ENCODE assay signal across 10 cellular contexts in genomic region chr12:69007858-69008314, GRCh38.
DNase-seq lines count a peak whose midpoint lies in the region; ATAC-seq, FAIRE-seq and TF ChIP-seq lines count a peak whose summit lies in the region.
"Had no signal": no experiment of that assay in that cellular context is flagged by ENCODE, and none has a peak within 500 bp of the region (broad histone marks: within the 10 kb centered on the region; RNA-seq: fewer than 3 reads in every experiment).

No MANE protein-coding gene starts in this region.

- intact Hi-C loops in K562 (cut with micrococcal nuclease), result no loop called here

- 0% methylated on average over 3 of the region's 3 CpGs for WGBS in K562 (ENCODE audit: insufficient coverage, low coverage, missing lambda C conversion rate)

- H2AFZ ChIP-seq in K562 (ENCODE audit: low read depth, low read length), result no peak overlapping the region

- FAIRE-seq in K562 (lab: Jason Lieb, UNC), result no peak

- H3K9me1 ChIP-seq in K562 (ENCODE audit: control insufficient read depth, insufficient read depth, low read length), result no peaks in the 10 kb centered on the region

- H3K4me1 ChIP-seq in BLaER1 (peaks cover 13% of the 10 kb centered on the region), K562 (replicated peaks in 1 of 2; ENCODE audit: control insufficient read depth in 2 of 2, insufficient read depth in 2 of 2, low read length in 2 of 2) (no peaks in the 10 kb centered on the region), muscle layer of duodenum (ENCODE audit: control insufficient read depth in 1 of 2, insufficient read depth in 2 of 2, low read length in 2 of 2) (peaks cover 0 to 23% of the 10 kb centered on the region in 2 donors)

- H3K9ac ChIP-seq in BLaER1 (no peak overlapping the region), K562 (ENCODE audit: insufficient read depth in 1 of 2, low read depth in 2 of 2, low read length in 2 of 2) (no peak overlapping the region)

- CTCF ChIA-PET in K562 (lab: Yijun Ruan, JAX; ENCODE audit: low intra/inter-chr PET ratio), result interaction anchor here (0.6 kb wide), 1 partner anchor 110 kb away, joined by 5 read pairs; no protein-coding TSS in a partner anchor

- TF ChIP-seq CTCF in K562 (IDR thresholded peaks at IDR 0.05 in 2 of 3, conservative IDR thresholded peaks at IDR 0.05 in 1 of 3; ENCODE audit: insufficient read depth in 2 of 3, low read depth in 1 of 3, low read length in 3 of 3), result no peak

- H3K27me3 ChIP-seq in BLaER1 (no peaks in the 10 kb centered on the region), K562 (ENCODE audit: control insufficient read depth in 2 of 2, insufficient read depth in 2 of 2, low read length in 2 of 2) (0 out of 5 replicates have a peak, but pooled peaks cover 0 to 5% of the 10 kb centered on the region in 2 experiments), muscle layer of duodenum (ENCODE audit: low read depth, low read length) (no peaks in the 10 kb centered on the region)

- no peaks in the 10 kb centered on the region for H3K79me2 ChIP-seq in K562 (ENCODE audit: control insufficient read depth, insufficient read depth, low read length)

- TF ChIP-seq POLR2A in K562 (conservative IDR thresholded peaks at IDR 0.05), result no peak

- DNase-seq in NCI-H1417 (lab: John Stamatoyannopoulos, UW), result peak; percentile 73 to 89 (median 78)
- DNase-seq in K562 (ENCODE audit: extremely low read depth in 1 of 4, low spot score in 3 of 4), result no peak

- peak overlapping the region; percentile 35; the same call in 1 of the 2 replicates for H3K4me2 ChIP-seq in BLaER1
- H3K4me2 ChIP-seq in K562 (ENCODE audit: insufficient read depth, low read length), result no peak overlapping the region

- no peak overlapping the region for H3K4me3 ChIP-seq in BLaER1
- H3K4me3 ChIP-seq in K562, result no peak overlapping the region
- peak overlapping the region; percentile 9 to 31 for H3K4me3 ChIP-seq in muscle layer of duodenum (ENCODE audit: low read depth in 1 of 2, low read length in 2 of 2)
- H3K4me3 ChIP-seq: lung had no signal

- in situ Hi-C loops in K562 (cut with MboI), result no loop called here

- no peaks in the 10 kb centered on the region for H3K36me3 ChIP-seq in BLaER1
- H3K36me3 ChIP-seq in K562 (ENCODE audit: control insufficient read depth, insufficient read depth, low read length), result no peaks in the 10 kb centered on the region
- H3K36me3 ChIP-seq in muscle layer of duodenum (ENCODE audit: control insufficient read depth in 1 of 2, insufficient read depth in 2 of 2, low read length in 2 of 2), result no peaks in the 10 kb centered on the region

- POLR2A ChIA-PET in K562 (lab: Yijun Ruan, JAX), result interaction anchor here (1.3 to 1.5 kb wide), 2 partner anchors 8 to 9 kb away, joined by 3 to 5 read pairs; no protein-coding TSS in a partner anchor

- no peak for TF ChIP-seq EP300 in K562 (IDR thresholded peaks at IDR 0.05; ENCODE audit: low read length)

- H3K9me3 ChIP-seq in BLaER1, result no peaks in the 10 kb centered on the region
- no peaks in the 10 kb centered on the region for H3K9me3 ChIP-seq in K562 (replicated peaks; ENCODE audit: control insufficient read depth, insufficient read depth, low read depth, low read length)
- H3K9me3 ChIP-seq in muscle layer of duodenum (ENCODE audit: control insufficient read depth in 1 of 2, low read length in 2 of 2), result no peaks in the 10 kb centered on the region
- H3K9me3 ChIP-seq: Caco-2 had no signal

- ATAC-seq in K562 (no peak), HG03521 (IDR thresholded peaks at IDR 0.05; ENCODE audit: unreplicated experiment) (no peak), GM18520 (IDR thresholded peaks at IDR 0.05; ENCODE audit: unreplicated experiment) (no peak), GM21576 (IDR thresholded peaks at IDR 0.05; ENCODE audit: unreplicated experiment) (no peak), HG02973 (IDR thresholded peaks at IDR 0.05; ENCODE audit: unreplicated experiment) (no peak)

- BruUV-seq in K562 (replicated peaks; lab: Mats Ljungman, UMichigan), result no TSS peak

- H3K27ac ChIP-seq in BLaER1 (no peak overlapping the region), K562 (ENCODE audit: extremely low read depth, low read depth, low read length) (no peak overlapping the region), muscle layer of duodenum (ENCODE audit: low read length) (no peak overlapping the region)

- no peak for TF ChIP-seq RAD21 in K562 (CRISPR knock-in tag; conservative IDR thresholded peaks at IDR 0.05 in 1 of 2, IDR thresholded peaks at IDR 0.05 in 1 of 2)

- H4K20me1 ChIP-seq in BLaER1, result no peaks in the 10 kb centered on the region
- H4K20me1 ChIP-seq in K562 (replicated peaks; ENCODE audit: control insufficient read depth, insufficient read depth, low read length), result no peaks in the 10 kb centered on the region

TF ChIP-seq in K562, 482 proteins besides CTCF, POLR2A, EP300 and RAD21:
- TF ChIP-seq NR4A1 (CRISPR knock-in tag; IDR thresholded peaks at IDR 0.05) (no peak), NR4A1 (tag; IDR thresholded peaks at IDR 0.05) (no peak), PKNOX1 (IDR thresholded peaks at IDR 0.05) (peak; percentile 63)
TF ChIP-seq in K562: peak in this region for 1.

Comparison
In these comparisons a context has a peak if more than half of its experiments do, and no peak if none do; other contexts are left out.
1. H3K4me3 ChIP-seq: peak in muscle layer of duodenum (2 of 2); none in BLaER1 (single experiment) and K562 (single experiment).
2. DNase-seq: peak in NCI-H1417 (3 of 3); none in K562 (0 of 4).